Comparison of ENCODE assay signal across 23 cellular contexts in the genomic region with DNA sequence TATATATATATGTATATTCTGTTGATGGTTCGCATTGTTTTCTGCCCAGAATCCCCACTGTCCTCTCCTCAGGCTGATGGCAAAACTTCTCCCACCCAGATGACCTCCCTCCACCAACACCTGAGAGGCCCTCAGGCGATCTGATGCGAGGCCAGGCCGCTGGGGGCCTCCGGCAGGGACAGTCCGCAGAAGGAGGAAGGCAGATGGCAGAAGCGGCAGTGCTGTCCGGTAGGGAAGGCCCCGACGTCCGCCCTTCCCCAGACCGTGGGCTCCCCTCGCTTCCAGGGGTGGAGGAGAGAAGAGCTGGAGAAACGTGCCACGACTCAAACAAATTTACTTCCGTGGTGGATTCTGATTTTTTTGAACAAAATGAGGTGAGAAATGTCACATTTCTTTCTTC.
DNase-seq lines count a peak whose midpoint lies in the region; ATAC-seq, FAIRE-seq and TF ChIP-seq lines count a peak whose summit lies in the region.
"Had no signal": no experiment of that assay in that cellular context is flagged by ENCODE, and none has a peak within 500 bp of the region (broad histone marks: within the 10 kb centered on the region; RNA-seq: fewer than 3 reads in every experiment).

No MANE protein-coding gene starts in this region.

- no peak for TF ChIP-seq EP300 in H1 (IDR thresholded peaks at IDR 0.05; ENCODE audit: borderline replicate concordance in 1 of 2, low read depth in 2 of 2, low read length in 2 of 2)

- H3K9me3 ChIP-seq in BLaER1 (peaks cover 2% of the 10 kb centered on the region; the same call in 1 of the 2 replicates), HCT116 (ENCODE audit: control insufficient read depth in 1 of 2, insufficient read depth in 1 of 2, low read depth in 1 of 2, low read length in 2 of 2) (no peaks in the 10 kb centered on the region), H1 (ENCODE audit: insufficient read depth in 2 of 2, low read depth in 1 of 2, low read length in 1 of 2) (no peaks in the 10 kb centered on the region), prostate gland (no peaks in the 10 kb centered on the region), upper lobe of right lung (no peaks in the 10 kb centered on the region)
- H3K9me3 ChIP-seq: Caco-2, SJSA1 had no signal

- H3K27me3 Mint-ChIP-seq in osteocyte (ENCODE audit: unreplicated experiment) (peaks cover 2% of the 10 kb centered on the region), natural killer cell (ENCODE audit: low read depth in 2 of 2) (no peaks in the 10 kb centered on the region)

- no peak for ATAC-seq in HCT116
- ATAC-seq in natural killer cell = no peak
- ATAC-seq in upper lobe of right lung = no peak

- H3K4me1 Mint-ChIP-seq in osteocyte (ENCODE audit: unreplicated experiment) = peaks cover 16% of the 10 kb centered on the region
- H3K4me1 Mint-ChIP-seq in natural killer cell = peaks cover 0 to 4% of the 10 kb centered on the region in 2 donors
- H3K4me1 Mint-ChIP-seq: CD4-positive, alpha-beta memory T cell had no signal

- H3K79me2 ChIP-seq in HCT116 (ENCODE audit: insufficient read depth, low read length) (no peaks in the 10 kb centered on the region), H1 (ENCODE audit: control insufficient read depth in 1 of 2, insufficient read depth in 2 of 2, low read length in 2 of 2) (no peaks in the 10 kb centered on the region)

- no peak overlapping the region for H4K8ac ChIP-seq in H1 (ENCODE audit: extremely low read depth, insufficient read depth, low read length)

- H3K23me2 ChIP-seq in H1 (ENCODE audit: low read depth, low read length) = no peaks in the 10 kb centered on the region

- H4K5ac ChIP-seq in H1 (ENCODE audit: insufficient read length, low read depth, low read length) = no peak overlapping the region

- TF ChIP-seq RAD21 in HCT116 (IDR thresholded peaks at IDR 0.05; ENCODE audit: low read depth) = no peak
- no peak for TF ChIP-seq RAD21 in H1 (IDR thresholded peaks at IDR 0.05 in 1 of 2, conservative IDR thresholded peaks at IDR 0.05 in 1 of 2; ENCODE audit: low read depth in 2 of 2, low read length in 2 of 2)

- H3K79me1 ChIP-seq in H1 (ENCODE audit: low read depth, low read length) = no peaks in the 10 kb centered on the region

- 92% methylated on average over 15 of the region's 16 CpGs; no CpG with 5 or more reads in 1 of the 2 experiments for WGBS in H1 (ENCODE audit: extremely low coverage in 1 of 2, insufficient coverage in 1 of 2, insufficient read length in 1 of 2, insufficient replicate concordance in 2 of 2, low coverage in 1 of 2, low lambda C conversion rate in 2 of 2, missing lambda C conversion rate in 1 of 2), 2 experiments
- 88% methylated on average over 16 of the region's 16 CpGs for WGBS in prostate gland

- no peak overlapping the region for H2BK5ac ChIP-seq in H1 (ENCODE audit: low read depth, low read length)

- H3K18ac ChIP-seq in H1 (ENCODE audit: extremely low read depth, low read length) = no peak overlapping the region

- CTCF ChIA-PET in HCT116 (lab: Charles Lee) = no interaction called here
- CTCF ChIA-PET in H1 (lab: Charles Lee; ENCODE audit: partially characterized antibody) = interaction anchor here (0.9 to 5.7 kb wide), 14 partner anchors 13 to 649 kb away, joined by 3 to 86 read pairs (median 8); no protein-coding TSS in a partner anchor

- H3K4me2 ChIP-seq in BLaER1 = peak overlapping the region; percentile 64
- H3K4me2 ChIP-seq in HCT116 (ENCODE audit: low read length) = no peak overlapping the region
- no peak overlapping the region for H3K4me2 ChIP-seq in H1 (ENCODE audit: insufficient read depth in 1 of 2, low read depth in 2 of 2, low read length in 2 of 2)

- no peak overlapping the region for H2BK15ac ChIP-seq in H1 (ENCODE audit: low read length)

- TF ChIP-seq CTCF in HCT116 (IDR thresholded peaks at IDR 0.05 in 2 of 3, conservative IDR thresholded peaks at IDR 0.05 in 1 of 3; ENCODE audit: borderline replicate concordance in 1 of 3, insufficient read depth in 1 of 3, low read depth in 2 of 3, low read length in 2 of 3) = no peak
- no peak for TF ChIP-seq CTCF in H1 (IDR thresholded peaks at IDR 0.05; ENCODE audit: control extremely low read depth in 1 of 3, insufficient read depth in 1 of 3, low read depth in 1 of 3, low read length in 3 of 3)
- TF ChIP-seq CTCF in osteocyte (IDR thresholded peaks at IDR 0.05) = no peak
- TF ChIP-seq CTCF in natural killer cell (IDR thresholded peaks at IDR 0.05) = no peak
- no peak for TF ChIP-seq CTCF in prostate gland (IDR thresholded peaks at IDR 0.05)
- no peak for TF ChIP-seq CTCF in upper lobe of right lung (IDR thresholded peaks at IDR 0.05)

- RAD21 ChIA-PET in HCT116 (lab: Charles Lee; ENCODE audit: low non-redundant PET in 1 of 2, low total read pairs in 2 of 2, uncharacterized antibody in 2 of 2, unreplicated experiment in 2 of 2) = no interaction called here

- H3K4me1 ChIP-seq in BLaER1 (peaks cover 34% of the 10 kb centered on the region), HCT116 (ENCODE audit: control insufficient read depth in 1 of 2, insufficient read depth in 2 of 2, low read length in 2 of 2) (peaks cover 18 to 24% of the 10 kb centered on the region in 2 experiments), H1 (replicated peaks in 1 of 4; ENCODE audit: control insufficient read depth in 3 of 4, insufficient read depth in 4 of 4, low read length in 3 of 4) (peaks cover 0 to 6% (median 4%) of the 10 kb centered on the region in 4 experiments; a peak in 4 of 7 replicates), prostate gland (replicated peaks) (no peaks in the 10 kb centered on the region), upper lobe of right lung (peaks cover 3% of the 10 kb centered on the region)

- H3K9ac ChIP-seq in BLaER1 = no peak overlapping the region
- H3K9ac ChIP-seq in HCT116 (ENCODE audit: low read length) = no peak overlapping the region
- no peak overlapping the region for H3K9ac ChIP-seq in H1 (replicated peaks in 1 of 4; ENCODE audit: extremely low read depth in 1 of 4, low read depth in 3 of 4, low read length in 3 of 4)

- H3K9me3 Mint-ChIP-seq in osteocyte (ENCODE audit: unreplicated experiment) (no peaks in the 10 kb centered on the region), natural killer cell (no peaks in the 10 kb centered on the region)

- FAIRE-seq in H1 (lab: Jason Lieb, UNC) = no peak
- FAIRE-seq: GM12891 had no signal

- TF ChIP-seq POLR2A in HCT116 (IDR thresholded peaks at IDR 0.05; ENCODE audit: borderline replicate concordance, extremely low read depth, insufficient read depth, insufficient read length) (no peak), H1 (IDR thresholded peaks at IDR 0.05; ENCODE audit: control extremely low read depth in 1 of 2, low read depth in 2 of 2, low read length in 2 of 2) (no peak), prostate gland (IDR thresholded peaks at IDR 0.05) (no peak)

- no peak overlapping the region for H2BK120ac ChIP-seq in H1 (replicated peaks; ENCODE audit: low read depth, low read length)

- H2BK20ac ChIP-seq in H1 (ENCODE audit: low read length) = no peak overlapping the region

- H3K27me3 ChIP-seq in BLaER1 (no peaks in the 10 kb centered on the region), HCT116 (ENCODE audit: insufficient read depth, low read length) (no peaks in the 10 kb centered on the region), H1 (replicated peaks in 1 of 4; ENCODE audit: control insufficient read depth in 3 of 4, extremely low read depth in 1 of 4, insufficient read depth in 3 of 4, low read length in 3 of 4) (no peaks in the 10 kb centered on the region), prostate gland (replicated peaks; ENCODE audit: insufficient read depth) (no peaks in the 10 kb centered on the region), upper lobe of right lung (no peaks in the 10 kb centered on the region)
- H3K27me3 ChIP-seq: SJSA1 had no signal

- H3K23ac ChIP-seq in H1 (ENCODE audit: insufficient read length) = no peak overlapping the region

- H3K4ac ChIP-seq in H1 (replicated peaks; ENCODE audit: insufficient read length, low read depth, low read length) = no peak overlapping the region

- no peak overlapping the region for H2AFZ ChIP-seq in HCT116 (ENCODE audit: low read depth, low read length, poor library complexity, severe bottlenecking)
- no peak overlapping the region for H2AFZ ChIP-seq in H1 (ENCODE audit: low read length)
- H2AFZ ChIP-seq: PC-9 had no signal

- no TSS peak for BruUV-seq in HCT116 (replicated peaks; lab: Mats Ljungman, UMichigan)

- no peaks in the 10 kb centered on the region for H3K9me2 ChIP-seq in HCT116 (ENCODE audit: insufficient read depth)

- H3K4me3 Mint-ChIP-seq in osteocyte (ENCODE audit: unreplicated experiment) = no peak overlapping the region
- H3K4me3 Mint-ChIP-seq in natural killer cell = no peak overlapping the region
- H3K4me3 Mint-ChIP-seq: CD4-positive, alpha-beta memory T cell had no signal

- POLR2A ChIA-PET in HCT116 (lab: Charles Lee) (no interaction called here), H1 (lab: Charles Lee; ENCODE audit: partially characterized antibody) (no interaction called here)

- no peak overlapping the region for H4K91ac ChIP-seq in H1 (replicated peaks; ENCODE audit: insufficient read length, low read length)

- H4K20me1 ChIP-seq in BLaER1 = no peaks in the 10 kb centered on the region
- H4K20me1 ChIP-seq in HCT116 (ENCODE audit: insufficient read depth) = no peaks in the 10 kb centered on the region
- H4K20me1 ChIP-seq in H1 (replicated peaks in 1 of 2; ENCODE audit: control insufficient read depth in 1 of 2, insufficient read depth in 2 of 2, low read length in 2 of 2) = no peaks in the 10 kb centered on the region

- H3K27ac ChIP-seq in BLaER1 (no peak overlapping the region), HCT116 (ENCODE audit: low read depth, low read length) (0 out of 2 replicates have a peak overlapping the region, but pooled peaks have one; percentile 21), H1 (ENCODE audit: low read depth, low read length) (no peak overlapping the region), prostate gland (no peak overlapping the region), upper lobe of right lung (no peak overlapping the region)
- H3K27ac ChIP-seq: PC-9 had no signal

- intact Hi-C loops in HCT116 (cut with micrococcal nuclease) = loop anchor here (1.0 to 10.0 kb wide), 7 partner anchors 33 to 929 kb away; partner anchors contain the start of gene SIPA1L1
- intact Hi-C loops in natural killer cell (cut with micrococcal nuclease) = loop anchor here (1.0 to 2.0 kb wide), 3 partner anchors 433 to 650 kb away; partner anchors contain the start of gene SIPA1L1
- intact Hi-C loops in prostate gland (cut with DNase I) = loop anchor here (2.0 kb wide), 2 partner anchors 433 to 615 kb away; partner anchors contain the start of gene SIPA1L1
- intact Hi-C loops in upper lobe of right lung (cut with DNase I) = loop anchor here (10.0 kb wide), 1 partner anchor 619 kb away; no protein-coding TSS in a partner anchor

- no peak overlapping the region for H3K56ac ChIP-seq in H1 (replicated peaks; ENCODE audit: insufficient read length, low read depth, low read length)

- DNase-seq in HCT116 (ENCODE audit: low read depth, low spot score) = no peak
- no peak for DNase-seq in H1 (ENCODE audit: low read depth in 1 of 2, low spot score in 2 of 2)
- peak; percentile 73 for DNase-seq in osteocyte (ENCODE audit: extremely low spot score, unreplicated experiment)
- no peak for DNase-seq in natural killer cell
- no peak for DNase-seq in prostate gland (ENCODE audit: low spot score)
- no peak for DNase-seq in upper lobe of right lung
- DNase-seq: CD4-positive, alpha-beta memory T cell; DMS79; EL; GF-D8; KG1; MM.1S; NCI-H2029; NCI-H446 treated with DMSO at 0.1 percent for 48 hours; NCI-H82; NK-92 treated with Interleukin-12 subunit alpha and Interleukin-12 subunit beta, amount 100 ng/mL, for 24 hours; PC-9; Right ventricle myocardium superior; RPMI8226 had no signal

- H2BK12ac ChIP-seq in H1 (ENCODE audit: low read depth, low read length) = peak overlapping the region; percentile 27; the same call in 1 of the 2 replicates

- H3K27ac Mint-ChIP-seq in osteocyte (ENCODE audit: unreplicated experiment) (no peak overlapping the region), natural killer cell (no peak overlapping the region)
- H3K27ac Mint-ChIP-seq: CD4-positive, alpha-beta memory T cell had no signal

- no peaks in the 10 kb centered on the region for H3K36me3 ChIP-seq in BLaER1
- H3K36me3 ChIP-seq in HCT116 (ENCODE audit: control insufficient read depth in 1 of 2, insufficient read depth in 2 of 2, low read length in 2 of 2) = no peaks in the 10 kb centered on the region
- no peaks in the 10 kb centered on the region for H3K36me3 ChIP-seq in H1 (ENCODE audit: control insufficient read depth in 2 of 4, insufficient read depth in 4 of 4, low read length in 3 of 4)
- no peaks in the 10 kb centered on the region for H3K36me3 ChIP-seq in prostate gland
- no peaks in the 10 kb centered on the region for H3K36me3 ChIP-seq in upper lobe of right lung
- H3K36me3 ChIP-seq: SJSA1 had no signal

- H3K14ac ChIP-seq in H1 (ENCODE audit: insufficient read length) = no peak overlapping the region

- peaks cover 3% of the 10 kb centered on the region for H3K36me3 Mint-ChIP-seq in osteocyte (ENCODE audit: unreplicated experiment)
- no peaks in the 10 kb centered on the region for H3K36me3 Mint-ChIP-seq in natural killer cell
- H3K36me3 Mint-ChIP-seq: CD4-positive, alpha-beta memory T cell had no signal

- H2AK5ac ChIP-seq in H1 (ENCODE audit: low read depth, low read length) = no peak overlapping the region

- H3K4me3 ChIP-seq in BLaER1 (no peak overlapping the region), HCT116 (replicated peaks in 1 of 2; ENCODE audit: low read depth in 1 of 2, low read length in 2 of 2) (no peak overlapping the region), H1 (ENCODE audit: extremely low read depth in 1 of 4, insufficient read depth in 2 of 4, low read depth in 3 of 4, low read length in 4 of 4) (no peak overlapping the region), prostate gland (no peak overlapping the region), upper lobe of right lung (no peak overlapping the region)
- H3K4me3 ChIP-seq: PC-9, SJSA1 had no signal
